In genomic region chr5:132019337-132019736, GRCh38 we compare ENCODE assay signal across 22 cellular contexts. TPM values are rescaled to one million over a fixed set of nuclear protein-coding genes. Genes with fewer than 3 reads are reported as not detected.
A peak's percentile ranks its signal among the peaks of the same experiment; 100 is the strongest.
DNase-seq lines count a peak whose midpoint lies in the region; ATAC-seq, FAIRE-seq and TF ChIP-seq lines count a peak whose summit lies in the region.
"Had no signal": no experiment of that assay in that cellular context is flagged by ENCODE, and none has a peak within 500 bp of the region (broad histone marks: within the 10 kb centered on the region; RNA-seq: fewer than 3 reads in every experiment).

No MANE protein-coding gene starts in this region.

- H3K4me1 Mint-ChIP-seq in T-helper 1 cell treated with Interleukin-12 subunit alpha and Interleukin-12 subunit beta and Interleukin-4 antibody, amounts not matched to agents 30 μg/mL and 1 μg/mL, for 36 hours (ENCODE audit: low read depth), result peaks cover 61% of the 10 kb centered on the region
- H3K4me1 Mint-ChIP-seq in central memory CD8-positive, alpha-beta T cell, result peaks cover 40% of the 10 kb centered on the region
- peaks cover 0 to 6% of the 10 kb centered on the region in 2 experiments; a peak in 2 of 4 replicates for H3K4me1 Mint-ChIP-seq in H9

- H4K91ac ChIP-seq in H9 (ENCODE audit: insufficient read length, low read depth, low read length), result no peak overlapping the region

- intact Hi-C loops in left lung (cut with DNase I), result no loop called here

- H3K36me3 ChIP-seq in KMS-11 (ENCODE audit: insufficient read depth) (no peaks in the 10 kb centered on the region), left lung (no peaks in the 10 kb centered on the region)
- H3K36me3 ChIP-seq: BLaER1 treated with 17β-estradiol and CSF1 and Interleukin-3, amounts not matched to agents 10 nM and 100 nM; cardiac muscle cell; sigmoid colon; thoracic aorta had no signal

- no peak overlapping the region for H2BK20ac ChIP-seq in H9 (ENCODE audit: low read depth, low read length, poor library complexity, severe bottlenecking)

- H3K56ac ChIP-seq in H9 (ENCODE audit: insufficient read length, low read depth, low read length), result no peak overlapping the region

- no peak overlapping the region for H3K23ac ChIP-seq in H9 (ENCODE audit: insufficient read length, low read depth, low read length)

- no peak overlapping the region for H4K5ac ChIP-seq in H9 (ENCODE audit: insufficient read length, low read depth, low read length)

- no peaks in the 10 kb centered on the region for H3K9me3 Mint-ChIP-seq in T-helper 1 cell treated with Interleukin-12 subunit alpha and Interleukin-12 subunit beta and Interleukin-4 antibody, amounts not matched to agents 30 μg/mL and 1 μg/mL, for 36 hours
- no peaks in the 10 kb centered on the region for H3K9me3 Mint-ChIP-seq in central memory CD8-positive, alpha-beta T cell
- H3K9me3 Mint-ChIP-seq in H9, result no peaks in the 10 kb centered on the region
- H3K9me3 Mint-ChIP-seq: effector memory CD8-positive, alpha-beta T cell had no signal

- peak overlapping the region; percentile 4 for H3K4me3 Mint-ChIP-seq in T-helper 1 cell treated with Interleukin-12 subunit alpha and Interleukin-12 subunit beta and Interleukin-4 antibody, amounts not matched to agents 30 μg/mL and 1 μg/mL, for 36 hours
- H3K4me3 Mint-ChIP-seq in central memory CD8-positive, alpha-beta T cell, result no peak overlapping the region
- H3K4me3 Mint-ChIP-seq in H9, result no peak overlapping the region

- peak overlapping the region; percentile 34; the same call in 1 of the 2 replicates for H3K27ac ChIP-seq in KMS-11
- no peak overlapping the region for H3K27ac ChIP-seq in H9 (ENCODE audit: insufficient read length, low read depth, low read length)
- no peak overlapping the region for H3K27ac ChIP-seq in left lung
- H3K27ac ChIP-seq: 22Rv1; BLaER1 treated with 17β-estradiol and CSF1 and Interleukin-3, amounts not matched to agents 10 nM and 100 nM; cardiac muscle cell; RWPE1; sigmoid colon; thoracic aorta had no signal

- H3K9me3 ChIP-seq in H9 (ENCODE audit: control insufficient read depth, low read depth, low read length), result no peaks in the 10 kb centered on the region
- H3K9me3 ChIP-seq in left lung, result no peaks in the 10 kb centered on the region
- H3K9me3 ChIP-seq: BLaER1 treated with 17β-estradiol and CSF1 and Interleukin-3, amounts not matched to agents 10 nM and 100 nM; sigmoid colon; thoracic aorta had no signal

- DNase-seq in T-helper 1 cell, result no peak
- DNase-seq in GM12891 (ENCODE audit: insufficient read length, low spot score), result no peak
- DNase-seq in central memory CD8-positive, alpha-beta T cell (ENCODE audit: low spot score in 2 of 2), result no peak
- DNase-seq in H9, result no peak
- no peak for DNase-seq in NCI-H2227 (lab: John Stamatoyannopoulos, UW; ENCODE audit: unreplicated experiment)
- DNase-seq in left lung, result no peak
- DNase-seq: activated CD4-positive, CD25-positive, alpha-beta regulatory T cell; DMS53; left cardiac atrium; NCI-H82; nucleus accumbens; sigmoid colon had no signal

- peaks cover 2% of the 10 kb centered on the region for H3K36me3 Mint-ChIP-seq in T-helper 1 cell treated with Interleukin-12 subunit alpha and Interleukin-12 subunit beta and Interleukin-4 antibody, amounts not matched to agents 30 μg/mL and 1 μg/mL, for 36 hours (ENCODE audit: low read depth)
- no peaks in the 10 kb centered on the region for H3K36me3 Mint-ChIP-seq in central memory CD8-positive, alpha-beta T cell (ENCODE audit: insufficient read depth)
- no peaks in the 10 kb centered on the region for H3K36me3 Mint-ChIP-seq in H9 (ENCODE audit: insufficient read depth in 1 of 3, low read depth in 3 of 3)
- H3K36me3 Mint-ChIP-seq: IgD-negative memory B cell had no signal

- ATAC-seq in central memory CD8-positive, alpha-beta T cell (replicated peaks; ENCODE audit: extremely low read depth, poor library complexity, severe bottlenecking), result no peak
- ATAC-seq in left lung, result no peak
- ATAC-seq: left cardiac atrium had no signal

- no peak overlapping the region for H3K14ac ChIP-seq in H9 (ENCODE audit: insufficient read depth, low read length)

- no peak overlapping the region for H4K8ac ChIP-seq in H9 (replicated peaks; ENCODE audit: insufficient read length, low read depth, low read length)

- H3K4me3 ChIP-seq in KMS-11 (IDR thresholded peaks at IDR 0.05; ENCODE audit: insufficient read depth, low read depth, low read length) (no peak overlapping the region), left lung (no peak overlapping the region)
- H3K4me3 ChIP-seq: BLaER1 treated with 17β-estradiol and CSF1 and Interleukin-3, amounts not matched to agents 10 nM and 100 nM; cardiac muscle cell; sigmoid colon; thoracic aorta had no signal

- no peak for FAIRE-seq in GM12891 (lab: Jason Lieb, UNC)

- peaks cover 59% of the 10 kb centered on the region for H3K4me1 ChIP-seq in KMS-11 (ENCODE audit: low read depth, poor library complexity, severe bottlenecking)
- no peaks in the 10 kb centered on the region for H3K4me1 ChIP-seq in H9 (ENCODE audit: insufficient read depth, low read length)
- no peaks in the 10 kb centered on the region for H3K4me1 ChIP-seq in left lung
- H3K4me1 ChIP-seq: sigmoid colon had no signal

- no peak overlapping the region for H2BK15ac ChIP-seq in H9 (ENCODE audit: low read depth, low read length)

- no peak overlapping the region for H2AFZ ChIP-seq in KMS-11 (ENCODE audit: low read depth)
- no peak overlapping the region for H2AFZ ChIP-seq in H9 (ENCODE audit: low read length)

- peaks cover 48% of the 10 kb centered on the region for H3K27me3 Mint-ChIP-seq in T-helper 1 cell treated with Interleukin-12 subunit alpha and Interleukin-12 subunit beta and Interleukin-4 antibody, amounts not matched to agents 30 μg/mL and 1 μg/mL, for 36 hours (ENCODE audit: low read depth)
- H3K27me3 Mint-ChIP-seq in central memory CD8-positive, alpha-beta T cell, result peaks cover 8% of the 10 kb centered on the region
- H3K27me3 Mint-ChIP-seq in H9 (ENCODE audit: low read depth), result peaks cover 4% of the 10 kb centered on the region; the same call in 1 of the 2 replicates
- H3K27me3 Mint-ChIP-seq: effector memory CD8-positive, alpha-beta T cell had no signal

- no peak for TF ChIP-seq POLR2A in GM12891 (IDR thresholded peaks at IDR 0.05; ENCODE audit: low read depth, low read length)

- H2AK5ac ChIP-seq in H9 (ENCODE audit: insufficient read length, low read length), result no peak overlapping the region

- peak overlapping the region; percentile 96 for H3K27ac Mint-ChIP-seq in T-helper 1 cell treated with Interleukin-12 subunit alpha and Interleukin-12 subunit beta and Interleukin-4 antibody, amounts not matched to agents 30 μg/mL and 1 μg/mL, for 36 hours
- peak overlapping the region; percentile 89 for H3K27ac Mint-ChIP-seq in central memory CD8-positive, alpha-beta T cell (ENCODE audit: low read depth)
- H3K27ac Mint-ChIP-seq in H9, result no peak overlapping the region
- H3K27ac Mint-ChIP-seq: IgD-negative memory B cell had no signal

- H2BK12ac ChIP-seq in H9 (ENCODE audit: insufficient read length, low read depth, low read length), result no peak overlapping the region

- no peak overlapping the region for H3K4ac ChIP-seq in H9 (ENCODE audit: low read depth, low read length)

- no peak overlapping the region for H3T11ph ChIP-seq in H9 (ENCODE audit: low read length)

- H4K20me1 ChIP-seq in KMS-11 (ENCODE audit: insufficient read depth), result 0 out of 2 replicates have a peak, but pooled peaks cover 6% of the 10 kb centered on the region
- no peaks in the 10 kb centered on the region for H4K20me1 ChIP-seq in H9 (ENCODE audit: control insufficient read depth, insufficient read depth, insufficient read length)
- H4K20me1 ChIP-seq: BLaER1 treated with 17β-estradiol and CSF1 and Interleukin-3, amounts not matched to agents 10 nM and 100 nM had no signal

- no peaks in the 10 kb centered on the region for H3K23me2 ChIP-seq in H9 (ENCODE audit: insufficient read length, low read depth, low read length, poor library complexity, severe bottlenecking)

- H2BK120ac ChIP-seq in H9 (ENCODE audit: low read depth, low read length, poor library complexity, severe bottlenecking), result no peak overlapping the region

- H2BK5ac ChIP-seq in H9 (ENCODE audit: insufficient read length, low read length), result no peak overlapping the region

- peaks cover 71% of the 10 kb centered on the region for H3K27me3 ChIP-seq in KMS-11 (ENCODE audit: insufficient read depth, low read depth)
- no peaks in the 10 kb centered on the region for H3K27me3 ChIP-seq in H9 (ENCODE audit: insufficient read depth, low read length)
- peaks cover 0 to 46% of the 10 kb centered on the region in 2 donors for H3K27me3 ChIP-seq in left lung
- H3K27me3 ChIP-seq: BLaER1 treated with 17β-estradiol and CSF1 and Interleukin-3, amounts not matched to agents 10 nM and 100 nM had no signal

- peak overlapping the region; percentile 50 for H3K4me2 ChIP-seq in KMS-11
- no peak overlapping the region for H3K4me2 ChIP-seq in H9 (ENCODE audit: insufficient read depth, insufficient read length, low read length)
- H3K4me2 ChIP-seq: BLaER1 treated with 17β-estradiol and CSF1 and Interleukin-3, amounts not matched to agents 10 nM and 100 nM had no signal

- H3K9ac ChIP-seq in KMS-11, result no peak overlapping the region
- H3K9ac ChIP-seq in H9 (ENCODE audit: extremely low read depth, insufficient read length, low read length), result no peak overlapping the region
- H3K9ac ChIP-seq: BLaER1 treated with 17β-estradiol and CSF1 and Interleukin-3, amounts not matched to agents 10 nM and 100 nM had no signal

- no peak overlapping the region for H3K18ac ChIP-seq in H9 (ENCODE audit: insufficient read length, low read depth, low read length)

- no peaks in the 10 kb centered on the region for H3K79me2 ChIP-seq in KMS-11 (ENCODE audit: insufficient read depth, low read depth)
- no peaks in the 10 kb centered on the region for H3K79me2 ChIP-seq in H9 (ENCODE audit: insufficient read depth, low read length)

- no peak for TF ChIP-seq CTCF in KMS-11 (conservative IDR thresholded peaks at IDR 0.05; ENCODE audit: low read depth, low read length)
- TF ChIP-seq CTCF in H9 (conservative IDR thresholded peaks at IDR 0.05), result no peak
- TF ChIP-seq CTCF in left lung (IDR thresholded peaks at IDR 0.05), result no peak

- H3K79me1 ChIP-seq in H9 (ENCODE audit: insufficient read depth, low read depth, low read length, poor library complexity, severe bottlenecking), result no peaks in the 10 kb centered on the region

TF ChIP-seq in GM12891, 5 proteins besides CTCF, POLR2A, EP300 and RAD21:
- TF ChIP-seq SPI1 (IDR thresholded peaks at IDR 0.05; ENCODE audit: low read depth, low read length), result peak; percentile 75
- TF ChIP-seq TAF1 (IDR thresholded peaks at IDR 0.05; ENCODE audit: low read depth, low read length), result no peak

RNA-seq across cellular contexts. Expression of gene ACSL6, which starts 7.9 kb away (rescaled TPM):
- polyA plus RNA-seq in GM12891 (2012; ENCODE audit: low read depth, missing spikeins), result 0.04 TPM
- total RNA-seq in H9 (2021) (1.3 and 1.6 TPM in 2 replicates), left lung (1 to 10 TPM in 1 of 2 donors, under 1 TPM in 1; 0.68 to 1.1 TPM)

RNA-seq across cellular contexts. Expression of gene IL3, which starts 41.1 kb away (rescaled TPM):
- polyA plus RNA-seq in GM12891 (2012; ENCODE audit: low read depth, missing spikeins), result not detected
- total RNA-seq in H9 (2021), result not detected in 2 replicates
- total RNA-seq in left lung, result not detected
- total RNA-seq: cardiac muscle cell, left cardiac atrium, mononuclear cell, sigmoid colon, thoracic aorta had no signal
- polyA plus RNA-seq: cardiac muscle cell, IgD-negative memory B cell, sigmoid colon had no signal

RNA-seq across cellular contexts. Expression of gene CSF2, which starts 54.3 kb away (rescaled TPM):
- polyA plus RNA-seq in GM12891 (2012; ENCODE audit: low read depth, missing spikeins), result not detected
- total RNA-seq in H9 (2021), result not detected in 2 replicates
- 1 to 10 TPM; 4.6 to 5.1 TPM for total RNA-seq in left lung
- total RNA-seq: cardiac muscle cell, left cardiac atrium, sigmoid colon, thoracic aorta had no signal
- polyA plus RNA-seq: cardiac muscle cell, IgD-negative memory B cell had no signal

Comparison
In these comparisons a context has a peak if more than half of its experiments do, and no peak if none do; other contexts are left out.
1. H3K27ac Mint-ChIP-seq: peak in T-helper 1 cell treated with Interleukin-12 subunit alpha and Interleukin-12 subunit beta and Interleukin-4 antibody, amounts not matched to agents 30 μg/mL and 1 μg/mL, for 36 hours (single experiment) and central memory CD8-positive, alpha-beta T cell (single experiment); none in H9 (0 of 3).